16 cellular contexts compared by ENCODE assay signal in the genomic region with DNA sequence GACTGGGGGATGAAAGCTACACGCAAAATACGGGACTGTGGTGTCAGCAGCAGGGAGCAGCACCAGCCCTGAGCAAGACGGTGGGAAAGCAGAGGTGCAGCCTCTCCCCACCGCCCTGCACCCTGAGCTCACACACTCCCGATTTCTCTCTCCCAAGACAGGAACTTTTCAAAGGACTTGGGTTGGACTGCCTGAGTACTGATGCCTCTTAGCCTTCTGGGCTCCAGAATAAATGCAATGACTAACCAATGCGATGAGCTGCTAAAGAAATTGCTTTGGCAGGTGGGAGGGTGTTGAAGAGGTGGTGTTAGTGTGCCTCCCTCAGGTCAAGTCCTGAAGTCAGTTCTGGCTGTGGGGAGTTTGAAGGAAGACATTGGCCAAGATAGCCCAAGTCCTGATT. TPM values are rescaled to one million over a fixed set of nuclear protein-coding genes. Genes with fewer than 3 reads are reported as not detected.
DNase-seq lines count a peak whose midpoint lies in the region; ATAC-seq and TF ChIP-seq lines count a peak whose summit lies in the region.
"Had no signal": no experiment of that assay in that cellular context is flagged by ENCODE, and none has a peak within 500 bp of the region (broad histone marks: within the 10 kb centered on the region; RNA-seq: fewer than 3 reads in every experiment).

No MANE protein-coding gene starts in this region.

- H3K4me1 ChIP-seq in OCI-LY3 (ENCODE audit: low read length), result peaks cover 8% of the 10 kb centered on the region

- no peak overlapping the region for H3K4me3 Mint-ChIP-seq in progenitor cell of endocrine pancreas (ENCODE audit: low read depth)
- H3K4me3 Mint-ChIP-seq: activated naive CD4-positive, alpha-beta T cell treated with anti-CD3 and anti-CD28 coated beads, Interleukin-2, amount 50 U/mL, for 24 hours; T-helper 1 cell treated with Interleukin-12 subunit alpha and Interleukin-12 subunit beta and Interleukin-4 antibody, amounts not matched to agents 30 μg/mL and 1 μg/mL, for 36 hours had no signal

- H2AFZ ChIP-seq in OCI-LY3 (ENCODE audit: low read depth, low read length), result no peak overlapping the region

- peaks cover 48% of the 10 kb centered on the region for H3K27me3 ChIP-seq in OCI-LY3 (ENCODE audit: low read depth, low read length)

- no peaks in the 10 kb centered on the region for H3K9me3 Mint-ChIP-seq in progenitor cell of endocrine pancreas (ENCODE audit: low read depth)
- H3K9me3 Mint-ChIP-seq: activated naive CD4-positive, alpha-beta T cell treated with anti-CD3 and anti-CD28 coated beads, Interleukin-2, amount 50 U/mL, for 24 hours; T-helper 1 cell treated with Interleukin-12 subunit alpha and Interleukin-12 subunit beta and Interleukin-4 antibody, amounts not matched to agents 30 μg/mL and 1 μg/mL, for 36 hours had no signal

- H3K27ac Mint-ChIP-seq in progenitor cell of endocrine pancreas, result no peak overlapping the region
- H3K27ac Mint-ChIP-seq: activated naive CD4-positive, alpha-beta T cell treated with anti-CD3 and anti-CD28 coated beads, Interleukin-2, amount 50 U/mL, for 24 hours; T-helper 1 cell treated with Interleukin-12 subunit alpha and Interleukin-12 subunit beta and Interleukin-4 antibody, amounts not matched to agents 30 μg/mL and 1 μg/mL, for 36 hours had no signal

- H3K4me2 ChIP-seq in OCI-LY3 (ENCODE audit: low read length), result no peak overlapping the region

- H3K4me3 ChIP-seq in OCI-LY3 (ENCODE audit: low read length) (no peak overlapping the region), epithelial cell of proximal tubule (ENCODE audit: low read depth, low read length) (no peak overlapping the region)

- H3K9ac ChIP-seq in OCI-LY3 (ENCODE audit: low read length), result no peak overlapping the region

- no peaks in the 10 kb centered on the region for H4K20me1 ChIP-seq in OCI-LY3 (ENCODE audit: insufficient read depth, low read length)

- H3K79me2 ChIP-seq in OCI-LY3 (ENCODE audit: low read length), result no peaks in the 10 kb centered on the region

- no peak overlapping the region for H3K27ac ChIP-seq in OCI-LY3 (ENCODE audit: low read length)

- DNase-seq in DMS53 (lab: John Stamatoyannopoulos, UW), result peak; percentile 19
- no peak for DNase-seq in DMS53 treated with DMSO at 0.1 percent for 48 hours (lab: John Stamatoyannopoulos, UW; ENCODE audit: unreplicated experiment)
- no peak for DNase-seq in epithelial cell of proximal tubule (ENCODE audit: low read depth)
- no peak for DNase-seq in progenitor cell of endocrine pancreas (ENCODE audit: low spot score, unreplicated experiment)
- DNase-seq in left colon, result no peak
- DNase-seq in NCI-H187 (lab: John Stamatoyannopoulos, UW), result no peak
- DNase-seq: DMS79; NCI-H146; NK-92 treated with Interleukin-12 subunit alpha and Interleukin-12 subunit beta, amount 100 ng/mL, for 24 hours; retina had no signal

- H3K4me1 Mint-ChIP-seq in progenitor cell of endocrine pancreas (ENCODE audit: low read depth), result peaks cover 10% of the 10 kb centered on the region
- H3K4me1 Mint-ChIP-seq: activated naive CD4-positive, alpha-beta T cell treated with anti-CD3 and anti-CD28 coated beads, Interleukin-2, amount 50 U/mL, for 24 hours had no signal

- peaks cover 29% of the 10 kb centered on the region for H3K27me3 Mint-ChIP-seq in progenitor cell of endocrine pancreas

- ATAC-seq in left colon, result no peak
- ATAC-seq in HG02678 (IDR thresholded peaks at IDR 0.05; ENCODE audit: unreplicated experiment), result no peak

- H3K36me3 ChIP-seq in OCI-LY3 (replicated peaks; ENCODE audit: low read depth, low read length), result no peaks in the 10 kb centered on the region

- H3K9me3 ChIP-seq in OCI-LY3 (ENCODE audit: insufficient read depth, low read length), result no peaks in the 10 kb centered on the region

- intact Hi-C loops in left colon (cut with DNase I, micrococcal nuclease), result no loop called here

- TF ChIP-seq CTCF in OCI-LY3 (IDR thresholded peaks at IDR 0.05; ENCODE audit: low read depth, low read length) (peak; percentile 34), epithelial cell of proximal tubule (conservative IDR thresholded peaks at IDR 0.05; ENCODE audit: low read depth, low read length) (peak; percentile 15), progenitor cell of endocrine pancreas (IDR thresholded peaks at IDR 0.05; ENCODE audit: unreplicated experiment) (peak; percentile 20)

- no peaks in the 10 kb centered on the region for H3K36me3 Mint-ChIP-seq in progenitor cell of endocrine pancreas (ENCODE audit: insufficient read depth)
- H3K36me3 Mint-ChIP-seq: activated naive CD4-positive, alpha-beta T cell treated with anti-CD3 and anti-CD28 coated beads, Interleukin-2, amount 50 U/mL, for 24 hours had no signal

RNA-seq across cellular contexts. Expression of gene TRIM54, which starts 9.6 kb away (rescaled TPM):
- total RNA-seq in epithelial cell of proximal tubule, result 1.5 TPM in 1 of 2 replicates, not detected in the other
- not detected in 2 replicates for total RNA-seq in progenitor cell of endocrine pancreas
- under 1 TPM in 1 of 2 donors, not detected in 1; 0.14 TPM for total RNA-seq in left colon
- total RNA-seq: temporal lobe had no signal

RNA-seq across cellular contexts. Expression of gene UCN, which starts 16.4 kb away (rescaled TPM):
- total RNA-seq in epithelial cell of proximal tubule (not detected in 2 replicates), progenitor cell of endocrine pancreas (2.0 and 2.4 TPM in 2 replicates), left colon (under 1 TPM; 0.52 to 0.56 TPM)

RNA-seq across cellular contexts. Expression of gene DNAJC5G, which starts 16.6 kb away (rescaled TPM):
- total RNA-seq in epithelial cell of proximal tubule (not detected in 2 replicates), progenitor cell of endocrine pancreas (not detected in 2 replicates), left colon (not detected)
- total RNA-seq: mucosa of gallbladder, temporal lobe had no signal

RNA-seq across cellular contexts. Expression of gene SLC30A3, which starts 29.0 kb away (rescaled TPM):
- total RNA-seq in epithelial cell of proximal tubule (0.29 TPM in 1 of 2 replicates, not detected in the other), progenitor cell of endocrine pancreas (not detected in 2 replicates), left colon (not detected)
- total RNA-seq: mucosa of gallbladder had no signal

RNA-seq across cellular contexts. Expression of gene MPV17, which starts 31.0 kb away (rescaled TPM):
- total RNA-seq in epithelial cell of proximal tubule, result 71.3 and 76.5 TPM in 2 replicates
- 56.0 and 60.4 TPM in 2 replicates for total RNA-seq in progenitor cell of endocrine pancreas
- total RNA-seq in left colon, result 10 to 100 TPM; 26.6 to 32.4 TPM
